35 cellular contexts compared by ENCODE assay signal in genomic region chr13:82593239-82593638, GRCh38.
"Had no signal": no experiment of that assay in that cellular context is flagged by ENCODE, and none has a peak within 500 bp of the region (broad histone marks: within the 10 kb centered on the region; RNA-seq: fewer than 3 reads in every experiment).

No MANE protein-coding gene starts in this region.

- H3K27me3 ChIP-seq: MG63 had no signal

- H3K4me3 ChIP-seq: MG63 had no signal

- DNase-seq: MG63, MM.1S, MV-4-11, NCI-H1048, NCI-H1092, NCI-H1092 treated with DMSO at 0.1 percent for 48 hours, NCI-H1105, NCI-H1105 treated with DMSO at 0.1 percent for 48 hours, NCI-H1417, NCI-H1417 treated with DMSO at 0.1 percent for 48 hours, NCI-H1436, NCI-H1436 treated with DMSO at 0.1 percent for 48 hours, NCI-H146, NCI-H1694, NCI-H1694 treated with DMSO at 0.1 percent for 48 hours, NCI-H187, NCI-H187 treated with DMSO at 0.1 percent for 48 hours, NCI-H1930, NCI-H2029, NCI-H2029 treated with DMSO at 0.1 percent for 48 hours, NCI-H2081, NCI-H2081 treated with DMSO at 0.1 percent for 48 hours, NCI-H2107, NCI-H2171, NCI-H2171 treated with DMSO at 0.1 percent for 48 hours, NCI-H2227 treated with DMSO at 0.1 percent for 48 hours, NCI-H226, NCI-H345, NCI-H446, NCI-H446 treated with DMSO at 0.1 percent for 48 hours, NCI-H510A, NCI-H510A treated with DMSO at 0.1 percent for 48 hours, NCI-H524, NCI-H524 treated with DMSO at 0.1 percent for 48 hours, NCI-H526 had no signal

- H3K36me3 ChIP-seq: MG63 had no signal
